In the genomic region with DNA sequence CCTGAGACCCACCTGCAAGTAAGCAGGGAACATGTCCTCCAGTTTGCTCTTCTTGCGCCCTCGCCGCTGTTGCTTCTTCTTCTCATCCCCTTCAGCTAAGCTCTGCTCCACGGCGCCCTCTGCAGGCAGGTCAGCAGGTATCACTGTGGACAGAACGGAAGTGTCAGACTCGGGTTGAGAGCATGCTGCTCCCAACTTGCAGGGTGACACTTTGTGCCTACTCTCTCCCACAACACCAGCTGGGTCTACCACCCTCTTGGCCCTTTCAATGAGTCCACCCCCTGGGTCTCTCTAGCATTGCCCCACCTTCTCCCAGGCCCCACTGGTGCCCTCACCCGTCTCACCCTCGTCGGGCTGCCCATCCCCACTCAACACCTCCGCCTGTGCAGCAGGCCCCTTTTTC, we compare ENCODE assay signal across 8 cellular contexts. TPM values are rescaled to one million over a fixed set of nuclear protein-coding genes. Genes with fewer than 3 reads are reported as not detected.
DNase-seq lines count a peak whose midpoint lies in the region; ATAC-seq and TF ChIP-seq lines count a peak whose summit lies in the region.

No MANE protein-coding gene starts in this region.

- no peak overlapping the region for H3K9ac ChIP-seq in neuronal stem cell (ENCODE audit: low read depth, low read length, poor library complexity)

- H3K4me3 ChIP-seq in GM12875 (ENCODE audit: low read depth, low read length) (no peak overlapping the region), OCI-LY7 (ENCODE audit: low read depth, low read length, poor library complexity, severe bottlenecking) (no peak overlapping the region), neuronal stem cell (ENCODE audit: low read length in 2 of 2) (no peak overlapping the region), thyroid gland (replicated peaks in 1 of 3) (no peak overlapping the region)

- no peak overlapping the region for H2BK12ac ChIP-seq in neuronal stem cell (ENCODE audit: low read length)

- intact Hi-C loops in OCI-LY7 (cut with micrococcal nuclease; ENCODE audit: unreplicated experiment) (loop anchor here (1.0 kb wide), 1 partner anchor 48 kb away; no protein-coding TSS in a partner anchor), thyroid gland (cut with DNase I) (no loop called here)

- CTCF ChIA-PET in OCI-LY7 (lab: Charles Lee; ENCODE audit: unreplicated experiment): interaction anchor here (0.5 to 1.3 kb wide), 4 partner anchors 19 to 254 kb away, joined by 3 to 6 read pairs (median 4); no protein-coding TSS in a partner anchor

- no peak overlapping the region for H2BK15ac ChIP-seq in neuronal stem cell (ENCODE audit: low read length)

- no peaks in the 10 kb centered on the region for H3K27me3 ChIP-seq in neuronal stem cell (ENCODE audit: control insufficient read depth in 3 of 3, insufficient read depth in 3 of 3, low read depth in 1 of 3, low read length in 3 of 3)
- no peaks in the 10 kb centered on the region for H3K27me3 ChIP-seq in thyroid gland

- no peaks in the 10 kb centered on the region for H3K4me1 ChIP-seq in OCI-LY7 (ENCODE audit: insufficient read depth, low read length, poor library complexity, severe bottlenecking)
- no peaks in the 10 kb centered on the region for H3K4me1 ChIP-seq in neuronal stem cell (ENCODE audit: control insufficient read depth in 2 of 2, insufficient read depth in 1 of 2, low read depth in 1 of 2, low read length in 2 of 2)
- no peaks in the 10 kb centered on the region for H3K4me1 ChIP-seq in thyroid gland

- no peaks in the 10 kb centered on the region for H3K79me2 ChIP-seq in OCI-LY7 (ENCODE audit: insufficient read depth, low read depth, low read length)

- DNase-seq in OCI-LY7 (ENCODE audit: low spot score) (peak; percentile 70), activated T-cell treated with anti-CD3 and anti-CD28 coated beads for 4 hours (peak; percentile 73), fibroblast of gingiva (ENCODE audit: low read depth) (peak; percentile 41), neuronal stem cell (ENCODE audit: low spot score) (peak; percentile 44), thyroid gland (peak in 1 of 2 donors; percentile 44)

- TF ChIP-seq CTCF in 22Rv1 (IDR thresholded peaks at IDR 0.05): peak; percentile 99
- peak; percentile 87 for TF ChIP-seq CTCF in GM12875 (IDR thresholded peaks at IDR 0.05; ENCODE audit: borderline replicate concordance, insufficient read depth, low read depth, low read length)
- peak; percentile 89 for TF ChIP-seq CTCF in OCI-LY7 (conservative IDR thresholded peaks at IDR 0.05; ENCODE audit: low read length)
- peak in 5 of 6 experiments; percentile 18 to 52 (median 29) for TF ChIP-seq CTCF in thyroid gland (IDR thresholded peaks at IDR 0.05)

- H2BK5ac ChIP-seq in neuronal stem cell (ENCODE audit: low read length): no peak overlapping the region

- H3K18ac ChIP-seq in neuronal stem cell (ENCODE audit: low read length): no peak overlapping the region

- H4K91ac ChIP-seq in neuronal stem cell (ENCODE audit: low read depth, low read length, poor library complexity): no peak overlapping the region

- no peak overlapping the region for H2AK5ac ChIP-seq in neuronal stem cell (ENCODE audit: low read depth, low read length)

- no peaks in the 10 kb centered on the region for H4K20me1 ChIP-seq in OCI-LY7 (ENCODE audit: insufficient read depth, low read length)

- H3K9me2 ChIP-seq in OCI-LY7 (ENCODE audit: insufficient read depth, low read length): no peaks in the 10 kb centered on the region

- no peak overlapping the region for H2BK120ac ChIP-seq in neuronal stem cell (ENCODE audit: low read depth, low read length)

- no peak for TF ChIP-seq POLR2A in thyroid gland (IDR thresholded peaks at IDR 0.05)

- peak overlapping the region; percentile 71 for H3K23ac ChIP-seq in neuronal stem cell (ENCODE audit: low read depth, low read length, poor library complexity)

- no peak overlapping the region for H2AFZ ChIP-seq in OCI-LY7 (ENCODE audit: low read length)
- H2AFZ ChIP-seq in neuronal stem cell (ENCODE audit: low read length): no peak overlapping the region

- no peaks in the 10 kb centered on the region for H3K9me3 ChIP-seq in OCI-LY7 (ENCODE audit: low read length)
- H3K9me3 ChIP-seq in neuronal stem cell (replicated peaks in 1 of 2; ENCODE audit: control insufficient read depth in 2 of 2, insufficient read depth in 1 of 2, low read depth in 1 of 2, low read length in 2 of 2): no peaks in the 10 kb centered on the region
- H3K9me3 ChIP-seq in thyroid gland: no peaks in the 10 kb centered on the region

- no peak overlapping the region for H4K8ac ChIP-seq in neuronal stem cell (ENCODE audit: low read depth, low read length)

- peaks cover 99% of the 10 kb centered on the region for H3K36me3 ChIP-seq in OCI-LY7 (ENCODE audit: insufficient read depth, low read length)
- H3K36me3 ChIP-seq in neuronal stem cell (replicated peaks in 1 of 2; ENCODE audit: control insufficient read depth in 2 of 2, insufficient read depth in 2 of 2, low read length in 2 of 2): peaks cover 80 to 100% of the 10 kb centered on the region in 2 donors
- peaks cover 94 to 99% of the 10 kb centered on the region in 2 donors for H3K36me3 ChIP-seq in thyroid gland

- POLR2A ChIA-PET in OCI-LY7 (lab: Charles Lee): interaction anchor here (0.8 kb wide), 1 partner anchor 24 kb away, joined by 4 read pairs; no protein-coding TSS in a partner anchor

- peaks cover 13% of the 10 kb centered on the region for H3K79me1 ChIP-seq in neuronal stem cell (ENCODE audit: low read depth, low read length)

- BruUV-seq in OCI-LY7 (replicated peaks; lab: Mats Ljungman, UMichigan): TSS peak; percentile 16

- no peak overlapping the region for H3K4ac ChIP-seq in neuronal stem cell (ENCODE audit: low read length)

- WGBS in neuronal stem cell (ENCODE audit: extremely low coverage in 2 of 2, insufficient read length in 2 of 2, insufficient replicate concordance in 1 of 2), 2 donors: no CpG with 5 or more reads among the region's 11 CpGs
- WGBS in thyroid gland, 2 donors: 70% methylated on average over 11 of the region's 11 CpGs

- H3K4me2 ChIP-seq in OCI-LY7 (ENCODE audit: low read length) (no peak overlapping the region), neuronal stem cell (ENCODE audit: insufficient read depth, low read length, poor library complexity, severe bottlenecking) (no peak overlapping the region)

- ATAC-seq in HG03457 (IDR thresholded peaks at IDR 0.05; ENCODE audit: unreplicated experiment): no peak

- no peak overlapping the region for H3K14ac ChIP-seq in neuronal stem cell (ENCODE audit: low read length)

- H3K27ac ChIP-seq in 22Rv1 (no peak overlapping the region), OCI-LY7 (ENCODE audit: low read depth, low read length, poor library complexity, severe bottlenecking) (no peak overlapping the region), neuronal stem cell (replicated peaks; ENCODE audit: low read length) (no peak overlapping the region), thyroid gland (no peak overlapping the region)

RNA-seq across cellular contexts. Expression of gene KMT2D, which starts 16.7 kb away (rescaled TPM):
- total RNA-seq in OCI-LY7 (2014; rRNA removed; shearing (Covaris generic)): 41.8 and 43.2 TPM in 2 replicates
- total RNA-seq in OCI-LY7 (2022) (122 and 129 TPM in 2 replicates), thyroid gland (100 to 1,000 TPM in 1 of 4 donors, 10 to 100 TPM in 3; 42.5 to 107 (median 71.6) TPM)
- 10.4 TPM for polyA plus RNA-seq in neuronal stem cell (2013, experiment 1 of 2)
- 10.8 TPM for polyA plus RNA-seq in neuronal stem cell (2013, experiment 2 of 2)

RNA-seq across cellular contexts. Expression of gene PRKAG1, which starts 25.3 kb away (rescaled TPM):
- total RNA-seq in OCI-LY7 (2014; rRNA removed; shearing (Covaris generic)): 22.8 and 23.6 TPM in 2 replicates
- total RNA-seq in OCI-LY7 (2022) (41.5 and 45.9 TPM in 2 replicates), thyroid gland (10 to 100 TPM; 50.3 to 68.1 (median 59.9) TPM)
- 36.1 TPM for polyA plus RNA-seq in neuronal stem cell (2013, experiment 1 of 2)
- polyA plus RNA-seq in neuronal stem cell (2013, experiment 2 of 2): 34.4 TPM

RNA-seq across cellular contexts. Expression of gene RHEBL1, which starts 25.9 kb away (rescaled TPM):
- total RNA-seq in OCI-LY7 (2014; rRNA removed; shearing (Covaris generic)): 3.0 and 3.7 TPM in 2 replicates
- 3.1 and 3.4 TPM in 2 replicates for total RNA-seq in OCI-LY7 (2022)
- polyA plus RNA-seq in neuronal stem cell (2013, experiment 1 of 2): 4.0 TPM
- polyA plus RNA-seq in neuronal stem cell (2013, experiment 2 of 2): 4.1 TPM
- total RNA-seq in thyroid gland: under 1 TPM in 1 of 4 donors, not detected in 3; 0.98 TPM

RNA-seq across cellular contexts. Expression of gene DDN, which starts 44.7 kb away (rescaled TPM):
- total RNA-seq in OCI-LY7 (2014; rRNA removed; shearing (Covaris generic)): 0.13 and 0.23 TPM in 2 replicates
- total RNA-seq in OCI-LY7 (2022): 0.18 TPM in 1 of 2 replicates, not detected in the other
- 0.10 TPM for polyA plus RNA-seq in neuronal stem cell (2013, experiment 1 of 2)
- polyA plus RNA-seq in neuronal stem cell (2013, experiment 2 of 2): 0.07 TPM
- total RNA-seq in thyroid gland: under 1 TPM in 2 of 4 donors, not detected in 2; 0.11 to 0.13 TPM

RNA-seq across cellular contexts. Expression of gene DHH, which starts 50.7 kb away (rescaled TPM):
- total RNA-seq in OCI-LY7 (2014; rRNA removed; shearing (Covaris generic)): 0.06 TPM in 1 of 2 replicates, not detected in the other
- total RNA-seq in OCI-LY7 (2022) (0.17 and 0.31 TPM in 2 replicates), thyroid gland (under 1 TPM; 0.17 to 0.94 (median 0.44) TPM)
- polyA plus RNA-seq in neuronal stem cell (2013, experiment 1 of 2): 0.14 TPM
- 0.12 TPM for polyA plus RNA-seq in neuronal stem cell (2013, experiment 2 of 2)

Comparison
In these comparisons a context has a peak if more than half of its experiments do, and no peak if none do; other contexts are left out.
1. CTCF ChIP-seq: peak in every context shown above with its lines; median percentile 99 in 22Rv1; 89 in OCI-LY7; 87 in GM12875; 29 in thyroid gland.